9 cellular contexts compared by ENCODE assay signal in the genomic region with DNA sequence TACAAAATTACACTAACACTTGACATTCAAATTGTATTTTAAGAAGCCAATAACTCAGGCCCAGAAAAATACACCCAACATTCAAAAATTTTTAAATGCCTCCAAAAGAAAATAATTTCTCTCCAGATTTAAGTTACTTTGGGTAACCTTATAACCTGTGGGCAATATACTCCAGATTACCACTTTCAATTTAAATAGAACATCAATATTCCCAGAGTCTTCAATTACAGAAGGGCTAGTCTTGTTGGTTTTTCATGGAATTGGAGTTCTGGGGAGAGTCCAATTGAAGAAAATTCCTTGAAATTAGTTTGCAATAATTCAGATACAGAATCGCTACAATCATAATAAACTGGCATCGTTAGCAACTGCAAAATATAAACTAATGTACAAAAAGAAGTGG. TPM values are rescaled to one million over a fixed set of nuclear protein-coding genes. Genes with fewer than 3 reads are reported as not detected.
DNase-seq lines count a peak whose midpoint lies in the region; ATAC-seq, FAIRE-seq and TF ChIP-seq lines count a peak whose summit lies in the region.
"Had no signal": no experiment of that assay in that cellular context is flagged by ENCODE, and none has a peak within 500 bp of the region (broad histone marks: within the 10 kb centered on the region; RNA-seq: fewer than 3 reads in every experiment).

No MANE protein-coding gene starts in this region.

- no peaks in the 10 kb centered on the region for H3K9me3 ChIP-seq in skeletal muscle tissue (ENCODE audit: control insufficient read depth in 3 of 3, low read length in 3 of 3)

- H3K4me3 ChIP-seq in skeletal muscle tissue (ENCODE audit: low read length in 3 of 3) = peak overlapping the region; percentile 73 to 96 (median 88)

- FAIRE-seq in H54 (lab: Jason Lieb, UNC) = peak; percentile 11
- FAIRE-seq in RCC 7860 (lab: Jason Lieb, UNC) = no peak

- ATAC-seq in foreskin keratinocyte = no peak
- ATAC-seq in GM19351 (IDR thresholded peaks at IDR 0.05; ENCODE audit: unreplicated experiment) = no peak

- no peaks in the 10 kb centered on the region for H3K27me3 ChIP-seq in foreskin keratinocyte
- no peaks in the 10 kb centered on the region for H3K27me3 ChIP-seq in skeletal muscle tissue (ENCODE audit: control insufficient read depth in 3 of 3, insufficient read depth in 3 of 3, low read length in 3 of 3)

- peaks cover 2 to 4% (median 4%) of the 10 kb centered on the region in 3 donors for H3K36me3 ChIP-seq in skeletal muscle tissue (ENCODE audit: control insufficient read depth in 3 of 3, insufficient read depth in 3 of 3, low read length in 3 of 3)

- DNase-seq in H54 (ENCODE audit: insufficient read length, low spot score) (no peak), foreskin keratinocyte (no peak), AG08395 (ENCODE audit: low spot score) (no peak), RCC 7860 (ENCODE audit: low spot score) (no peak), iPS-NIHi7 (ENCODE audit: extremely low spot score) (no peak)
- DNase-seq: NCI-H69 had no signal

- H3K27ac ChIP-seq in VCaP = peak overlapping the region; percentile 100
- H3K27ac ChIP-seq in foreskin keratinocyte = peak overlapping the region; percentile 11
- peak overlapping the region; percentile 99 for H3K27ac ChIP-seq in skeletal muscle tissue (ENCODE audit: low read depth, low read length)

- TF ChIP-seq POLR2A in H54 (IDR thresholded peaks at IDR 0.05; ENCODE audit: low read depth, low read length) = no peak

- TF ChIP-seq CTCF in VCaP (conservative IDR thresholded peaks at IDR 0.05) = no peak
- TF ChIP-seq CTCF in foreskin keratinocyte (conservative IDR thresholded peaks at IDR 0.05) = no peak

- H3K4me1 ChIP-seq in foreskin keratinocyte (peaks cover 10% of the 10 kb centered on the region), skeletal muscle tissue (ENCODE audit: control insufficient read depth in 3 of 3, insufficient read depth in 3 of 3, low read length in 3 of 3) (peaks cover 16 to 26% (median 24%) of the 10 kb centered on the region in 3 donors)

- H3K9ac ChIP-seq in skeletal muscle tissue (ENCODE audit: low read depth in 1 of 3, low read length in 3 of 3) = peak overlapping the region; percentile 94 to 97 (median 97)

RNA-seq across cellular contexts. Expression of gene PPP4R3A, which starts 2.0 kb away (rescaled TPM):
- 82.5 and 88.5 TPM in 2 replicates for total RNA-seq in foreskin keratinocyte
- 35.1 and 39.9 TPM in 2 replicates for polyA plus RNA-seq in foreskin keratinocyte
- total RNA-seq in skeletal muscle tissue = 75.2 TPM

Comparison
In these comparisons a context has a peak if more than half of its experiments do, and no peak if none do; other contexts are left out.
1. H3K27ac ChIP-seq: peak in every context shown above with its lines; median percentile 100 in VCaP; 99 in skeletal muscle tissue; 11 in foreskin keratinocyte.